1 cellular context compared by ENCODE assay signal in the genomic region with DNA sequence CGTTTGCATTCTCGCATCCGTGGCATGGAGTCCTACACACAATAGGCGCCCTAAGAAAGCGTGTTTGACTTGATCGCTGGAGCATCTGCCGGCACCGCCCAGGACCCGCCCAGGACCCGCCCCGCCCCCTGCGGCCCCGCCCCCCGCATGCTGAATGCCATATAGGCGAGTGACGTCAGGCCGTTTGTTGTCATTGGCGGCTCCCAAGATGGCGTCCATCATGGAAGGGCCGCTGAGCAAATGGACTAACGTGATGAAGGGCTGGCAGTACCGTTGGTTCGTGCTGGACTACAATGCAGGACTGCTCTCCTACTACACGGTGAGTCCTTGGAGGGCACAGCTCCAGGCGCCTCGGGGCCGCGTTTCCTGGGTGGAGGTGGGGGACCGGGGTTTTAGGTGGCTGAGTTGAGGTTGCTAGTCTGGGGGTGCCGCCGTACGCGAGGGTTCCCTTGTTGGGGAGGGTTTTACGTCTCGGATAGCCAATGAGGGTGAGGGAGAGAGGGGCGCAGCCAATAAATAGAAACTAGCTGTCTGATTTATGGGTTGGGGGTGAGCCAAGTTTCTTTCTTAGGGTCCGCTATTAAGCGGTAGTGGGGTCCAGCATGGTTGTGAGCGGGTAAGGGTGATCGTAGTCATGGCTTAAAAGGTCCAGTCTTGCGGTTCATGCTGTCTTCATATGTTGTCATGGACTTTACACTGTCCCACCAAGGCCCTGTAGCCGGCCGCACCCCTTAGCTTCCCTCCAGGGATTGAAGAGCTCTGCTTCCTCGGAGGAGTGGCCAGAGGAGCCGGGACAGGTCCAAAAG.
TF ChIP-seq lines count a peak whose summit lies in the region.

A gene with protein sequence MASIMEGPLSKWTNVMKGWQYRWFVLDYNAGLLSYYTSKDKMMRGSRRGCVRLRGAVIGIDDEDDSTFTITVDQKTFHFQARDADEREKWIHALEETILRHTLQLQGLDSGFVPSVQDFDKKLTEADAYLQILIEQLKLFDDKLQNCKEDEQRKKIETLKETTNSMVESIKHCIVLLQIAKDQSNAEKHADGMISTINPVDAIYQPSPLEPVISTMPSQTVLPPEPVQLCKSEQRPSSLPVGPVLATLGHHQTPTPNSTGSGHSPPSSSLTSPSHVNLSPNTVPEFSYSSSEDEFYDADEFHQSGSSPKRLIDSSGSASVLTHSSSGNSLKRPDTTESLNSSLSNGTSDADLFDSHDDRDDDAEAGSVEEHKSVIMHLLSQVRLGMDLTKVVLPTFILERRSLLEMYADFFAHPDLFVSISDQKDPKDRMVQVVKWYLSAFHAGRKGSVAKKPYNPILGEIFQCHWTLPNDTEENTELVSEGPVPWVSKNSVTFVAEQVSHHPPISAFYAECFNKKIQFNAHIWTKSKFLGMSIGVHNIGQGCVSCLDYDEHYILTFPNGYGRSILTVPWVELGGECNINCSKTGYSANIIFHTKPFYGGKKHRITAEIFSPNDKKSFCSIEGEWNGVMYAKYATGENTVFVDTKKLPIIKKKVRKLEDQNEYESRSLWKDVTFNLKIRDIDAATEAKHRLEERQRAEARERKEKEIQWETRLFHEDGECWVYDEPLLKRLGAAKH (plus strand): TSS at position 190 of the 806 bp plus-strand sequence. CDS start 19 bp downstream, at position 209.

TF ChIP-seq in K562, 482 proteins besides CTCF, POLR2A, EP300 and RAD21 (continued from another document and continues in another):
- TF ChIP-seq, protein P1, sequence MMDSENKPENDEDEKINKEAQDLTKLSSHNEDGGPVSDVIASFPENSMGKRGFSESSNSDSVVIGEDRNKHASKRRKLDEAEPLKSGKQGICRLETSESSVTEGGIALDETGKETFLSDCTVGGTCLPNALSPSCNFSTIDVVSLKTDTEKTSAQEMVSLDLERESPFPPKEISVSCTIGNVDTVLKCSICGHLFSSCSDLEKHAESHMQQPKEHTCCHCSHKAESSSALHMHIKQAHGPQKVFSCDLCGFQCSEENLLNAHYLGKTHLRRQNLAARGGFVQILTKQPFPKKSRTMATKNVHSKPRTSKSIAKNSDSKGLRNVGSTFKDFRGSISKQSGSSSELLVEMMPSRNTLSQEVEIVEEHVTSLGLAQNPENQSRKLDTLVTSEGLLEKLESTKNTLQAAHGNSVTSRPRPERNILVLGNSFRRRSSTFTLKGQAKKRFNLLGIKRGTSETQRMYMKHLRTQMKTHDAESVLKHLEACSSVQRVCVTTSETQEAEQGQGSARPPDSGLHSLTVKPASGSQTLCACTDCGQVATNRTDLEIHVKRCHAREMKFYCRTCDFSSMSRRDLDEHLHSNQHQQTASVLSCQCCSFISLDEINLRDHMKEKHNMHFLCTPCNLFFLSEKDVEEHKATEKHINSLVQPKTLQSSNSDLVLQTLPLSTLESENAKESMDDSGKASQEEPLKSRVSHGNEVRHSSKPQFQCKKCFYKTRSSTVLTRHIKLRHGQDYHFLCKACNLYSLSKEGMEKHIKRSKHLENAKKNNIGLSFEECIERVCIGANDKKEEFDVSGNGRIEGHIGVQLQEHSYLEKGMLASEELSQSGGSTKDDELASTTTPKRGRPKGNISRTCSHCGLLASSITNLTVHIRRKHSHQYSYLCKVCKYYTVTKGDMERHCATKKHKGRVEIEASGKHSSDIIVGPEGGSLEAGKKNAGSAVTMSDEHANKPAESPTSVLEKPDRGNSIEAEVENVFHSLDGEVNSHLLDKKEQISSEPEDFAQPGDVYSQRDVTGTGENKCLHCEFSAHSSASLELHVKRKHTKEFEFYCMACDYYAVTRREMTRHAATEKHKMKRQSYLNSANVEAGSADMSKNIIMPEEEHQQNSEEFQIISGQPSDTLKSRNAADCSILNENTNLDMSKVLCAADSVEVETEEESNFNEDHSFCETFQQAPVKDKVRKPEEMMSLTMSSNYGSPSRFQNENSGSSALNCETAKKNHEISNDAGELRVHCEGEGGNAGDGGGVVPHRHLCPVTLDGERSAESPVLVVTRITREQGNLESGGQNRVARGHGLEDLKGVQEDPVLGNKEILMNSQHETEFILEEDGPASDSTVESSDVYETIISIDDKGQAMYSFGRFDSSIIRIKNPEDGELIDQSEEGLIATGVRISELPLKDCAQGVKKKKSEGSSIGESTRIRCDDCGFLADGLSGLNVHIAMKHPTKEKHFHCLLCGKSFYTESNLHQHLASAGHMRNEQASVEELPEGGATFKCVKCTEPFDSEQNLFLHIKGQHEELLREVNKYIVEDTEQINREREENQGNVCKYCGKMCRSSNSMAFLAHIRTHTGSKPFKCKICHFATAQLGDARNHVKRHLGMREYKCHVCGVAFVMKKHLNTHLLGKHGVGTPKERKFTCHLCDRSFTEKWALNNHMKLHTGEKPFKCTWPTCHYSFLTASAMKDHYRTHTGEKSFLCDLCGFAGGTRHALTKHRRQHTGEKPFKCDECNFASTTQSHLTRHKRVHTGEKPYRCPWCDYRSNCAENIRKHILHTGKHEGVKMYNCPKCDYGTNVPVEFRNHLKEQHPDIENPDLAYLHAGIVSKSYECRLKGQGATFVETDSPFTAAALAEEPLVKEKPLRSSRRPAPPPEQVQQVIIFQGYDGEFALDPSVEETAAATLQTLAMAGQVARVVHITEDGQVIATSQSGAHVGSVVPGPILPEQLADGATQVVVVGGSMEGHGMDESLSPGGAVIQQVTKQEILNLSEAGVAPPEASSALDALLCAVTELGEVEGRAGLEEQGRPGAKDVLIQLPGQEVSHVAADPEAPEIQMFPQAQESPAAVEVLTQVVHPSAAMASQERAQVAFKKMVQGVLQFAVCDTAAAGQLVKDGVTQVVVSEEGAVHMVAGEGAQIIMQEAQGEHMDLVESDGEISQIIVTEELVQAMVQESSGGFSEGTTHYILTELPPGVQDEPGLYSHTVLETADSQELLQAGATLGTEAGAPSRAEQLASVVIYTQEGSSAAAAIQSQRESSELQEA (IDR thresholded peaks at IDR 0.05; ENCODE audit: low read depth), result no peak
- TF ChIP-seq, protein P2, sequence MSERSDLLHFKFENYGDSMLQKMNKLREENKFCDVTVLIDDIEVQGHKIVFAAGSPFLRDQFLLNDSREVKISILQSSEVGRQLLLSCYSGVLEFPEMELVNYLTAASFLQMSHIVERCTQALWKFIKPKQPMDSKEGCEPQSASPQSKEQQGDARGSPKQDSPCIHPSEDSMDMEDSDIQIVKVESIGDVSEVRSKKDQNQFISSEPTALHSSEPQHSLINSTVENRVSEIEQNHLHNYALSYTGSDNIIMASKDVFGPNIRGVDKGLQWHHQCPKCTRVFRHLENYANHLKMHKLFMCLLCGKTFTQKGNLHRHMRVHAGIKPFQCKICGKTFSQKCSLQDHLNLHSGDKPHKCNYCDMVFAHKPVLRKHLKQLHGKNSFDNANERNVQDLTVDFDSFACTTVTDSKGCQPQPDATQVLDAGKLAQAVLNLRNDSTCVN (CRISPR knock-in tag; IDR thresholded peaks at IDR 0.05), result no peak
- TF ChIP-seq, protein P3, sequence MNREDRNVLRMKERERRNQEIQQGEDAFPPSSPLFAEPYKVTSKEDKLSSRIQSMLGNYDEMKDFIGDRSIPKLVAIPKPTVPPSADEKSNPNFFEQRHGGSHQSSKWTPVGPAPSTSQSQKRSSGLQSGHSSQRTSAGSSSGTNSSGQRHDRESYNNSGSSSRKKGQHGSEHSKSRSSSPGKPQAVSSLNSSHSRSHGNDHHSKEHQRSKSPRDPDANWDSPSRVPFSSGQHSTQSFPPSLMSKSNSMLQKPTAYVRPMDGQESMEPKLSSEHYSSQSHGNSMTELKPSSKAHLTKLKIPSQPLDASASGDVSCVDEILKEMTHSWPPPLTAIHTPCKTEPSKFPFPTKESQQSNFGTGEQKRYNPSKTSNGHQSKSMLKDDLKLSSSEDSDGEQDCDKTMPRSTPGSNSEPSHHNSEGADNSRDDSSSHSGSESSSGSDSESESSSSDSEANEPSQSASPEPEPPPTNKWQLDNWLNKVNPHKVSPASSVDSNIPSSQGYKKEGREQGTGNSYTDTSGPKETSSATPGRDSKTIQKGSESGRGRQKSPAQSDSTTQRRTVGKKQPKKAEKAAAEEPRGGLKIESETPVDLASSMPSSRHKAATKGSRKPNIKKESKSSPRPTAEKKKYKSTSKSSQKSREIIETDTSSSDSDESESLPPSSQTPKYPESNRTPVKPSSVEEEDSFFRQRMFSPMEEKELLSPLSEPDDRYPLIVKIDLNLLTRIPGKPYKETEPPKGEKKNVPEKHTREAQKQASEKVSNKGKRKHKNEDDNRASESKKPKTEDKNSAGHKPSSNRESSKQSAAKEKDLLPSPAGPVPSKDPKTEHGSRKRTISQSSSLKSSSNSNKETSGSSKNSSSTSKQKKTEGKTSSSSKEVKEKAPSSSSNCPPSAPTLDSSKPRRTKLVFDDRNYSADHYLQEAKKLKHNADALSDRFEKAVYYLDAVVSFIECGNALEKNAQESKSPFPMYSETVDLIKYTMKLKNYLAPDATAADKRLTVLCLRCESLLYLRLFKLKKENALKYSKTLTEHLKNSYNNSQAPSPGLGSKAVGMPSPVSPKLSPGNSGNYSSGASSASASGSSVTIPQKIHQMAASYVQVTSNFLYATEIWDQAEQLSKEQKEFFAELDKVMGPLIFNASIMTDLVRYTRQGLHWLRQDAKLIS (CRISPR knock-in tag; IDR thresholded peaks at IDR 0.05), result peak; percentile 53; the same call in 1 of the 2 replicates
- TF ChIP-seq CBFB (CRISPR knock-in tag; IDR thresholded peaks at IDR 0.05), result no peak
- 0 out of 2 replicates have a peak, but pooled peaks have one; percentile 68 for TF ChIP-seq OTX1 (CRISPR knock-in tag; IDR thresholded peaks at IDR 0.05)
- no peak for TF ChIP-seq ZNF717 (CRISPR knock-in tag; IDR thresholded peaks at IDR 0.05)
- peak; percentile 68 for TF ChIP-seq TAF7 (tag; IDR thresholded peaks at IDR 0.05)
- no peak for TF ChIP-seq NCOA2 (IDR thresholded peaks at IDR 0.05; ENCODE audit: partially characterized antibody in 2 of 2)
- no peak for TF ChIP-seq TFAM (CRISPR knock-in tag; conservative IDR thresholded peaks at IDR 0.05)
- TF ChIP-seq, protein P4, sequence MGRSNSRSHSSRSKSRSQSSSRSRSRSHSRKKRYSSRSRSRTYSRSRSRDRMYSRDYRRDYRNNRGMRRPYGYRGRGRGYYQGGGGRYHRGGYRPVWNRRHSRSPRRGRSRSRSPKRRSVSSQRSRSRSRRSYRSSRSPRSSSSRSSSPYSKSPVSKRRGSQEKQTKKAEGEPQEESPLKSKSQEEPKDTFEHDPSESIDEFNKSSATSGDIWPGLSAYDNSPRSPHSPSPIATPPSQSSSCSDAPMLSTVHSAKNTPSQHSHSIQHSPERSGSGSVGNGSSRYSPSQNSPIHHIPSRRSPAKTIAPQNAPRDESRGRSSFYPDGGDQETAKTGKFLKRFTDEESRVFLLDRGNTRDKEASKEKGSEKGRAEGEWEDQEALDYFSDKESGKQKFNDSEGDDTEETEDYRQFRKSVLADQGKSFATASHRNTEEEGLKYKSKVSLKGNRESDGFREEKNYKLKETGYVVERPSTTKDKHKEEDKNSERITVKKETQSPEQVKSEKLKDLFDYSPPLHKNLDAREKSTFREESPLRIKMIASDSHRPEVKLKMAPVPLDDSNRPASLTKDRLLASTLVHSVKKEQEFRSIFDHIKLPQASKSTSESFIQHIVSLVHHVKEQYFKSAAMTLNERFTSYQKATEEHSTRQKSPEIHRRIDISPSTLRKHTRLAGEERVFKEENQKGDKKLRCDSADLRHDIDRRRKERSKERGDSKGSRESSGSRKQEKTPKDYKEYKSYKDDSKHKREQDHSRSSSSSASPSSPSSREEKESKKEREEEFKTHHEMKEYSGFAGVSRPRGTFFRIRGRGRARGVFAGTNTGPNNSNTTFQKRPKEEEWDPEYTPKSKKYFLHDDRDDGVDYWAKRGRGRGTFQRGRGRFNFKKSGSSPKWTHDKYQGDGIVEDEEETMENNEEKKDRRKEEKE (IDR thresholded peaks at IDR 0.05; ENCODE audit: borderline replicate concordance in 1 of 2, control insufficient read depth in 1 of 2, low read depth in 2 of 2, low read length in 1 of 2), result no peak
- TF ChIP-seq, protein P5, sequence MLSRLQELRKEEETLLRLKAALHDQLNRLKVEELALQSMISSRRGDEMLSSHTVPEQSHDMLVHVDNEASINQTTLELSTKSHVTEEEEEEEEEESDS (CRISPR knock-in tag; IDR thresholded peaks at IDR 0.05), result no peak
- TF ChIP-seq ZNF232 (CRISPR knock-in tag; IDR thresholded peaks at IDR 0.05), result no peak; the same call in 1 of the 2 replicates
- TF ChIP-seq, protein P6, sequence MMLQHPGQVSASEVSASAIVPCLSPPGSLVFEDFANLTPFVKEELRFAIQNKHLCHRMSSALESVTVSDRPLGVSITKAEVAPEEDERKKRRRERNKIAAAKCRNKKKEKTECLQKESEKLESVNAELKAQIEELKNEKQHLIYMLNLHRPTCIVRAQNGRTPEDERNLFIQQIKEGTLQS (IDR thresholded peaks at IDR 0.05), result peak; percentile 79
- TF ChIP-seq, protein P6 (CRISPR knock-in tag; conservative IDR thresholded peaks at IDR 0.05), result no peak
- TF ChIP-seq ELF1 (tag; IDR thresholded peaks at IDR 0.05), result no peak
- no peak for TF ChIP-seq ESRRA (IDR thresholded peaks at IDR 0.05; ENCODE audit: borderline replicate concordance, low read depth)
- TF ChIP-seq DNMT1 (IDR thresholded peaks at IDR 0.05), result no peak
- TF ChIP-seq, protein P7, sequence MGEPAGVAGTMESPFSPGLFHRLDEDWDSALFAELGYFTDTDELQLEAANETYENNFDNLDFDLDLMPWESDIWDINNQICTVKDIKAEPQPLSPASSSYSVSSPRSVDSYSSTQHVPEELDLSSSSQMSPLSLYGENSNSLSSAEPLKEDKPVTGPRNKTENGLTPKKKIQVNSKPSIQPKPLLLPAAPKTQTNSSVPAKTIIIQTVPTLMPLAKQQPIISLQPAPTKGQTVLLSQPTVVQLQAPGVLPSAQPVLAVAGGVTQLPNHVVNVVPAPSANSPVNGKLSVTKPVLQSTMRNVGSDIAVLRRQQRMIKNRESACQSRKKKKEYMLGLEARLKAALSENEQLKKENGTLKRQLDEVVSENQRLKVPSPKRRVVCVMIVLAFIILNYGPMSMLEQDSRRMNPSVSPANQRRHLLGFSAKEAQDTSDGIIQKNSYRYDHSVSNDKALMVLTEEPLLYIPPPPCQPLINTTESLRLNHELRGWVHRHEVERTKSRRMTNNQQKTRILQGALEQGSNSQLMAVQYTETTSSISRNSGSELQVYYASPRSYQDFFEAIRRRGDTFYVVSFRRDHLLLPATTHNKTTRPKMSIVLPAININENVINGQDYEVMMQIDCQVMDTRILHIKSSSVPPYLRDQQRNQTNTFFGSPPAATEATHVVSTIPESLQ (CRISPR knock-in tag; IDR thresholded peaks at IDR 0.05), result no peak
- TF ChIP-seq, protein P8, sequence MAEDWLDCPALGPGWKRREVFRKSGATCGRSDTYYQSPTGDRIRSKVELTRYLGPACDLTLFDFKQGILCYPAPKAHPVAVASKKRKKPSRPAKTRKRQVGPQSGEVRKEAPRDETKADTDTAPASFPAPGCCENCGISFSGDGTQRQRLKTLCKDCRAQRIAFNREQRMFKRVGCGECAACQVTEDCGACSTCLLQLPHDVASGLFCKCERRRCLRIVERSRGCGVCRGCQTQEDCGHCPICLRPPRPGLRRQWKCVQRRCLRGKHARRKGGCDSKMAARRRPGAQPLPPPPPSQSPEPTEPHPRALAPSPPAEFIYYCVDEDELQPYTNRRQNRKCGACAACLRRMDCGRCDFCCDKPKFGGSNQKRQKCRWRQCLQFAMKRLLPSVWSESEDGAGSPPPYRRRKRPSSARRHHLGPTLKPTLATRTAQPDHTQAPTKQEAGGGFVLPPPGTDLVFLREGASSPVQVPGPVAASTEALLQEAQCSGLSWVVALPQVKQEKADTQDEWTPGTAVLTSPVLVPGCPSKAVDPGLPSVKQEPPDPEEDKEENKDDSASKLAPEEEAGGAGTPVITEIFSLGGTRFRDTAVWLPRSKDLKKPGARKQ (CRISPR knock-in tag; IDR thresholded peaks at IDR 0.05), result no peak
- 0 out of 2 replicates have a peak, but pooled peaks have one; percentile 1 for TF ChIP-seq ZNF316 (IDR thresholded peaks at IDR 0.05)
- TF ChIP-seq BHLHE40 (IDR thresholded peaks at IDR 0.05; ENCODE audit: low read length), result peak; percentile 38; the same call in 1 of the 2 replicates
- TF ChIP-seq POLR2G (IDR thresholded peaks at IDR 0.05; ENCODE audit: low read depth, low read length), result peak; percentile 88
